In the genomic region with DNA sequence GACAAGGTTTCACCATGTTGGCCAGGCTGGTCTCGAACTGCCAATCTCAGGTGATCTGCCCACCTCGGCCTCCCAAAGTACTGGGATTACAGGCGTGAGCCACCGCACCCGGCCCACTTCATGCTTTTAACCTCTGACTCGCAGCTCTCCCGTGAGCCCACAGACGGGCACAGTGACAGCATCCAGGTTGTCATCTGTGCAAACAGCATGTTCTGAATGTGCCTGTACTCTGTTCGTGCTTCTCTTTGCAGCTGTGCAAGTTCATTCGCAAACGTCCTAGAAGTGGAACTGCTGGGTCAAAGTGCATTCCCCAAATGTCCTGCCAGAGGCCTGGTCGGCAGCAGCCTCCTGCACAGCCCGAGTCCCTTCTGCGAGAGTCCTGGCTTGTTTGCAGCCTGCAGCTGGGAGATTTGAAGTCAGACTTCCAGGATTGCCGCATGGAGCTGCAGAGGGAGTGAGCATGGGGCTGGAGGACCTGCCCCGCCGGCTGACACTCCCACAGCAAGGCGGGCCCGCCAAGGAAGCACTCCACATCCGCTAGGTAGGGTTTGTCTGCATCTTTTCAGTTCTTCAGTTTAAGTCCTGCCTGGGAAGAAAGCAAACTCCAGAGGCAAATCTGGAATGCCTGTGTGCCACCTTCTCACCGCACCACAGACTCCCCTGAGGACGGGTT, we compare ENCODE assay signal across 12 cellular contexts.
"Had no signal": no experiment of that assay in that cellular context is flagged by ENCODE, and none has a peak within 500 bp of the region (broad histone marks: within the 10 kb centered on the region; RNA-seq: fewer than 3 reads in every experiment).

No MANE protein-coding gene starts in this region.

- H3K27ac Mint-ChIP-seq: activated CD8-positive, alpha-beta memory T cell treated with anti-CD3 and anti-CD28 coated beads, Interleukin-2, amount 10 ng/mL, durations not matched to agents 7 days and 5 days; activated naive CD8-positive, alpha-beta T cell treated with anti-CD3 and anti-CD28 coated beads for 36 hours; activated T-cell treated with anti-CD3 and anti-CD28 coated beads, Interleukin-2, amount 50 U/mL, for 24 hours; T-helper 2 cell treated with Interferon-gamma antibody and Interleukin-4, amounts not matched to agents 5 μg/mL and 100 μg/mL, for 36 hours had no signal

- H3K9me3 Mint-ChIP-seq: activated naive CD8-positive, alpha-beta T cell treated with anti-CD3 and anti-CD28 coated beads for 36 hours; activated T-cell treated with anti-CD3 and anti-CD28 coated beads, Interleukin-2, amount 50 U/mL, for 24 hours; naive thymus-derived CD4-positive, alpha-beta T cell; T-helper 2 cell treated with Interferon-gamma antibody and Interleukin-4, amounts not matched to agents 5 μg/mL and 100 μg/mL, for 36 hours had no signal

- ATAC-seq: activated CD8-positive, alpha-beta memory T cell treated with anti-CD3 and anti-CD28 coated beads, Interleukin-2, amount 10 ng/mL, durations not matched to agents 7 days and 5 days; gastrocnemius medialis; naive thymus-derived CD4-positive, alpha-beta T cell had no signal

- H3K4me3 Mint-ChIP-seq: activated CD8-positive, alpha-beta memory T cell treated with anti-CD3 and anti-CD28 coated beads, Interleukin-2, amount 10 ng/mL, durations not matched to agents 7 days and 5 days; activated naive CD8-positive, alpha-beta T cell treated with anti-CD3 and anti-CD28 coated beads for 36 hours; T-helper 2 cell treated with Interferon-gamma antibody and Interleukin-4, amounts not matched to agents 5 μg/mL and 100 μg/mL, for 36 hours had no signal

- DNase-seq: activated CD4-positive, alpha-beta T cell treated with anti-CD3 and anti-CD28 coated beads, Interleukin-2, amount 50 U/mL, for 48 hours; activated CD4-positive, CD25-positive, alpha-beta regulatory T cell treated with anti-CD3 and anti-CD28 coated beads, Interleukin-2, amount 50 U/mL, for 72 hours; activated CD8-positive, alpha-beta memory T cell treated with anti-CD3 and anti-CD28 coated beads, Interleukin-2, amount 10 ng/mL, durations not matched to agents 7 days and 5 days; activated naive CD8-positive, alpha-beta T cell treated with anti-CD3 and anti-CD28 coated beads for 36 hours; activated T-cell treated with anti-CD3 and anti-CD28 coated beads, Interleukin-2, amount 50 U/mL, for 24 hours; anterior cingulate cortex; gastrocnemius medialis; naive thymus-derived CD4-positive, alpha-beta T cell; occipital lobe; stomach; thyroid gland had no signal

- H3K27me3 Mint-ChIP-seq: activated CD8-positive, alpha-beta memory T cell treated with anti-CD3 and anti-CD28 coated beads, Interleukin-2, amount 10 ng/mL, durations not matched to agents 7 days and 5 days; activated naive CD8-positive, alpha-beta T cell treated with anti-CD3 and anti-CD28 coated beads for 36 hours; activated T-cell treated with anti-CD3 and anti-CD28 coated beads, Interleukin-2, amount 50 U/mL, for 24 hours; naive thymus-derived CD4-positive, alpha-beta T cell had no signal
